ENCODE assay signal across 29 cellular contexts in the genomic region with DNA sequence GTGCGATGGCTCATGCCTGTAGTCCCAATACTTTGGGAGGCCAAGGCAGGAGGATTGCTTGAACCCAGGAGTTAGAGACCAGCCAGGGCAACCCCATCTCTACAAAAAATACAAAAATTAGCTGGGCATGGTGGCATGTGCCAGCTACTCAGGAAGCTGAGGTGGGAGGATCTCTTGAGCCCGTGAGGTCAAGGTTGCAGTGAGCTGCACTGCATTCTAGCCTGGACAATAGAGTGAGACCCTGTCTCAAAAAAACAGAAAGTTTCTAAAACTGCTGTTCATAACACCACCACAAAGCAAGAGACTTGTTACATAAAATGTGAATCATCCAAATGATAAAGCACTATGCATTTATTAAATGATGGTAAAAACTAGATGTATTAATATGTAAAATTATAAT.
"Had no signal": no experiment of that assay in that cellular context is flagged by ENCODE, and none has a peak within 500 bp of the region (broad histone marks: within the 10 kb centered on the region; RNA-seq: fewer than 3 reads in every experiment).

No MANE protein-coding gene starts in this region.

- ATAC-seq: activated CD8-positive, alpha-beta T cell treated with anti-CD3 and anti-CD28 coated beads for 36 hours; activated T-cell treated with anti-CD3 and anti-CD28 coated beads, Interleukin-2, amount 50 U/mL, for 4 hours; activated T-helper 17 cell treated with anti-CD3 and anti-CD28 coated beads, Interleukin-2, amount 50 U/mL, for 72 hours; effector memory CD8-positive, alpha-beta T cell; foreskin keratinocyte; gastrocnemius medialis; heart left ventricle; WTC11 had no signal

- H3K27ac ChIP-seq: esophagus muscularis mucosa, foreskin keratinocyte, gastrocnemius medialis, heart left ventricle had no signal

- H3K27me3 ChIP-seq: esophagus muscularis mucosa, foreskin keratinocyte, gastrocnemius medialis, heart left ventricle had no signal

- H3K4me3 ChIP-seq: esophagus muscularis mucosa, gastrocnemius medialis, heart left ventricle had no signal

- FAIRE-seq: astrocyte, colon had no signal

- H3K9me3 ChIP-seq: esophagus muscularis mucosa, gastrocnemius medialis, heart left ventricle had no signal

- H3K36me3 ChIP-seq: esophagus muscularis mucosa, gastrocnemius medialis, heart left ventricle had no signal

- DNase-seq: activated CD4-positive, alpha-beta T cell treated with anti-CD3 and anti-CD28 coated beads for 1 hour; activated CD4-positive, alpha-beta T cell treated with anti-CD3 and anti-CD28 coated beads for 48 hours; activated CD4-positive, alpha-beta T cell treated with anti-CD3 and anti-CD28 coated beads, Interleukin-2, amount 50 U/mL, for 1 hour; activated CD4-positive, alpha-beta T cell treated with anti-CD3 and anti-CD28 coated beads, Interleukin-2, amount 50 U/mL, for 48 hours; activated CD8-positive, alpha-beta memory T cell treated with anti-CD3 and anti-CD28 coated beads for 24 hours; activated CD8-positive, alpha-beta T cell treated with anti-CD3 and anti-CD28 coated beads for 36 hours; activated effector memory CD4-positive, alpha-beta T cell treated with Interleukin-2 at 50 U/mL for 16 hours; activated gamma-delta T cell treated with Interleukin-2 at 50 U/mL for 16 hours; activated naive CD4-positive, alpha-beta T cell treated with anti-CD3 and anti-CD28 coated beads, Interleukin-2, amount 50 U/mL, for 16 hours; activated naive CD4-positive, alpha-beta T cell treated with Interleukin-2 at 50 U/mL for 16 hours; activated T-cell treated with anti-CD3 and anti-CD28 coated beads, Interleukin-2, amount 50 U/mL, for 4 hours; amniotic stem cell; anterior cingulate cortex; caudate nucleus; cortex of kidney; dermis blood vessel endothelial cell; effector CD4-positive, alpha-beta T cell; effector memory CD8-positive, alpha-beta T cell; erythroblast; foreskin keratinocyte; gastrocnemius medialis; glutamatergic neuron; heart left ventricle; T-helper 2 cell had no signal
